ENCODE assay signal across 16 cellular contexts in the genomic region with DNA sequence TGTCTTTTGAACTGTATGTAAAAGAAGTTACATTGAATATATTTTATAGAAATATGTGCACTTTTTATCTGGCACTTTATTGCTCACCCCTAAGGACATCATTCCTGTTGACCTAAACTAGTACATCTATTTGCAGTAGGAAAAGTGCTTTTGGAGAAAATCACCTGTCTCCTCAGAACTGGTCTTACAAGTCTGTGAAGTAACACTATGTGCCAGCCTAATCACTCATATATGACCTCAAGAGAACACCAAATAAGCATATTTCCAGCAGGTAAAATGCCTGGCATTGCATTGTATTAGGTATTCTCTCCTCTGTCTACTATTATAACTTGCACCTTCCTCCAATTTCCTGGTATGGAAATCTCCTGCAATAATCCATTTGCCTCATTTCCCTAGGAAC. TPM values are rescaled to one million over a fixed set of nuclear protein-coding genes. Genes with fewer than 3 reads are reported as not detected.
"Had no signal": no experiment of that assay in that cellular context is flagged by ENCODE, and none has a peak within 500 bp of the region (broad histone marks: within the 10 kb centered on the region; RNA-seq: fewer than 3 reads in every experiment).

No MANE protein-coding gene starts in this region.

- H3K27me3 ChIP-seq: gastroesophageal sphincter, testis, vagina had no signal

- H3K9me3 ChIP-seq: gastroesophageal sphincter, neutrophil, testis, vagina had no signal

- ATAC-seq: effector memory CD8-positive, alpha-beta T cell; gastroesophageal sphincter; left lobe of liver; natural killer cell; stimulated activated naive CD8-positive, alpha-beta T cell treated with anti-CD3 and anti-CD28 coated beads, Interleukin-15, Interleukin-2, amounts not matched to agents 100 U/mL and 50 U/mL, for 24 hours had no signal

- H3K36me3 ChIP-seq: gastroesophageal sphincter, neutrophil, vagina had no signal

- DNase-seq: activated B cell treated with CpG ODN at 0.5 μM for 24 hours; activated CD4-positive, alpha-beta T cell treated with anti-CD3 and anti-CD28 coated beads for 48 hours; activated CD8-positive, alpha-beta memory T cell treated with anti-CD3 and anti-CD28 coated beads for 24 hours; activated gamma-delta T cell treated with Interleukin-2 at 50 U/mL for 16 hours; dermis blood vessel endothelial cell; effector memory CD8-positive, alpha-beta T cell; natural killer cell; posterior cingulate gyrus; stimulated activated naive CD8-positive, alpha-beta T cell treated with anti-CD3 and anti-CD28 coated beads, Interleukin-15, Interleukin-2, amounts not matched to agents 100 U/mL and 50 U/mL, for 24 hours; T-helper 2 cell; testis had no signal

- H3K4me3 ChIP-seq: gastroesophageal sphincter, skin epidermis, testis, vagina had no signal

- H3K27ac ChIP-seq: gastroesophageal sphincter, neutrophil, skin epidermis, testis, vagina had no signal

- H3K4me1 ChIP-seq: testis had no signal

RNA-seq across cellular contexts. Expression of a gene that starts 4.0 kb away (rescaled TPM):
- total RNA-seq: activated B cell treated with CpG ODN at 0.5 μM for 24 hours had no signal

RNA-seq across cellular contexts. Expression of a gene that starts 33.5 kb away (rescaled TPM):
- total RNA-seq: activated B cell treated with CpG ODN at 0.5 μM for 24 hours had no signal
